Comparison of ENCODE assay signal across 1 cellular context in the genomic region with DNA sequence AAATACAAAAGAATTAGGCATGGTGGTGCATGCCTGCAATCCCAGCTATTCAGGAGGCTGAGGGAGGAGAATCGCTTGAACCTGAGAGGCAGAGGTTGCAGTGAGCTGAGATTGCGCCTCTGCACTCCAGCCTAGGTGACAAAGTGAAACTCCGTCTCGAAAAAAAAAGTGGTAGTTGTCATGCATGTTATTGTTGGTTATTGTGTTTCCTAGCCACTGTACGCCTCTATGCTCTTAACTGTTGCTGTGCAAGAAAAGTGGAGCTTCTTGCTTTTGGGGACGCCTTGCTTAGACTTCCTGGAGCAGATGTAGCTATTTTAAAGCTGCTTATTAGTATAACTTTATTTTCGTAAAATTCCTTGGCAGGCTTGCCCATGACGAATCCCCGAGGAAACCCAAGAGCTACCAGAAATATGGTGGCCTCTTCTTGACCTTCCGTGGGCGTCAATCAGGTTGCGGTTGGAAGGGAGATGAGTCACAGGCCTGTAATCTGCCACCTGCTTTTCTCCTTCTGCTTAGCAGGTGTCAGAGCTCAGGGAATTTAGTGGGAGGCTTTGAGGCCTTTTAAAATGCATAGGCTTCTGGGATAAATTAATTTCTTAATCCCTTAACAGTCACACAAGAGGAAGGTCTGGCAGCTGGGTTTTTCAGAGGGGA.
TF ChIP-seq lines count a peak whose summit lies in the region.

No MANE protein-coding gene starts in this region.

TF ChIP-seq in endothelial cell of umbilical vein, 7 proteins besides CTCF, POLR2A, EP300 and RAD21 (continued from another document):
- TF ChIP-seq, protein P1, sequence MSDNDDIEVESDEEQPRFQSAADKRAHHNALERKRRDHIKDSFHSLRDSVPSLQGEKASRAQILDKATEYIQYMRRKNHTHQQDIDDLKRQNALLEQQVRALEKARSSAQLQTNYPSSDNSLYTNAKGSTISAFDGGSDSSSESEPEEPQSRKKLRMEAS (IDR thresholded peaks at IDR 0.05; ENCODE audit: insufficient read depth, insufficient read length): peak; percentile 52
- TF ChIP-seq MYC (IDR thresholded peaks at IDR 0.05; ENCODE audit: low read depth, low read length) (no peak), JUN (IDR thresholded peaks at IDR 0.05; ENCODE audit: borderline replicate concordance, insufficient read depth, insufficient read length, low read depth) (peak; percentile 94), EZH2 (IDR thresholded peaks at IDR 0.05; ENCODE audit: borderline replicate concordance, low read depth, low read length, severe bottlenecking) (no peak), GATA2 (IDR thresholded peaks at IDR 0.05; ENCODE audit: insufficient read depth, insufficient read length, low read depth, low read length) (no peak), FOS (IDR thresholded peaks at IDR 0.05; ENCODE audit: borderline replicate concordance, insufficient read depth, low read length) (peak; percentile 96)
